Comparison of ENCODE assay signal across 10 cellular contexts in genomic region chr4:8117278-8117682, GRCh38. TPM values are rescaled to one million over a fixed set of nuclear protein-coding genes. Genes with fewer than 3 reads are reported as not detected.
A peak's percentile ranks its signal among the peaks of the same experiment; 100 is the strongest.
DNase-seq lines count a peak whose midpoint lies in the region; ATAC-seq and TF ChIP-seq lines count a peak whose summit lies in the region.
"Had no signal": no experiment of that assay in that cellular context is flagged by ENCODE, and none has a peak within 500 bp of the region (broad histone marks: within the 10 kb centered on the region; RNA-seq: fewer than 3 reads in every experiment).

No MANE protein-coding gene starts in this region.

- H3K36me3 ChIP-seq in upper lobe of right lung: no peaks in the 10 kb centered on the region
- H3K36me3 ChIP-seq: tibial nerve had no signal

- H3K4me1 ChIP-seq in upper lobe of right lung: no peaks in the 10 kb centered on the region

- intact Hi-C loops in upper lobe of right lung (cut with DNase I): no loop called here

- no peaks in the 10 kb centered on the region for H3K9me3 Mint-ChIP-seq in activated T-cell treated with anti-CD3 and anti-CD28 coated beads, Interleukin-2, amount 50 U/mL, for 4 hours

- no peak overlapping the region for H3K4me3 ChIP-seq in LNCaP clone FGC (ENCODE audit: low read depth, low read length)
- H3K4me3 ChIP-seq in upper lobe of right lung: no peak overlapping the region
- H3K4me3 ChIP-seq: tibial nerve had no signal

- no peak overlapping the region for H3K4me3 Mint-ChIP-seq in activated T-cell treated with anti-CD3 and anti-CD28 coated beads, Interleukin-2, amount 50 U/mL, for 4 hours

- no peak for TF ChIP-seq CTCF in LNCaP clone FGC (IDR thresholded peaks at IDR 0.05; ENCODE audit: control insufficient read depth, extremely low read depth, insufficient read depth)
- no peak for TF ChIP-seq CTCF in upper lobe of right lung (IDR thresholded peaks at IDR 0.05)

- DNase-seq in DMS 273 (lab: John Stamatoyannopoulos, UW; ENCODE audit: unreplicated experiment) (peak; percentile 47), DMS 273 treated with DMSO at 0.1 percent for 48 hours (lab: John Stamatoyannopoulos, UW) (no peak), LNCaP clone FGC (ENCODE audit: low read depth) (peak; percentile 21), islet precursor cell (peak; percentile 75), upper lobe of right lung (no peak), mesenteric fat pad (ENCODE audit: low spot score) (no peak)
- DNase-seq in activated T-cell treated with anti-CD3 and anti-CD28 coated beads, Interleukin-2, amount 50 U/mL, for 4 hours: no peak

- peak; percentile 41 to 63 for ATAC-seq in activated T-cell treated with anti-CD3 and anti-CD28 coated beads, Interleukin-2, amount 50 U/mL, for 4 hours
- peak; percentile 60 for ATAC-seq in upper lobe of right lung
- ATAC-seq in GM19452 (IDR thresholded peaks at IDR 0.05; ENCODE audit: unreplicated experiment): no peak

- no peaks in the 10 kb centered on the region for H3K27me3 Mint-ChIP-seq in activated T-cell treated with anti-CD3 and anti-CD28 coated beads, Interleukin-2, amount 50 U/mL, for 4 hours (ENCODE audit: low read depth)

- H3K27me3 ChIP-seq in upper lobe of right lung: no peaks in the 10 kb centered on the region
- H3K27me3 ChIP-seq: tibial nerve had no signal

- no peaks in the 10 kb centered on the region for H3K36me3 Mint-ChIP-seq in activated T-cell treated with anti-CD3 and anti-CD28 coated beads, Interleukin-2, amount 50 U/mL, for 4 hours (ENCODE audit: insufficient read depth)

- H3K9me3 ChIP-seq in upper lobe of right lung: no peaks in the 10 kb centered on the region

- H3K4me1 Mint-ChIP-seq in activated T-cell treated with anti-CD3 and anti-CD28 coated beads, Interleukin-2, amount 50 U/mL, for 4 hours (ENCODE audit: low read depth): peaks cover 7% of the 10 kb centered on the region

- no peak overlapping the region for H3K27ac ChIP-seq in upper lobe of right lung
- H3K27ac ChIP-seq: 22Rv1, tibial nerve had no signal

RNA-seq across cellular contexts. Expression of gene ABLIM2, which starts 41.3 kb away (rescaled TPM):
- total RNA-seq in activated T-cell treated with anti-CD3 and anti-CD28 coated beads, Interleukin-2, amount 50 U/mL, for 4 hours: under 1 TPM; 0.26 to 0.54 (median 0.30) TPM
- 12.7 TPM for total RNA-seq in upper lobe of right lung
- 34.1 TPM for total RNA-seq in mesenteric fat pad

Comparison
In these comparisons a context has a peak if more than half of its experiments do, and no peak if none do; other contexts are left out.
1. DNase-seq: peak in DMS 273 (single experiment), LNCaP clone FGC (single experiment) and islet precursor cell (single experiment); none in DMS 273 treated with DMSO at 0.1 percent for 48 hours (single experiment), activated T-cell treated with anti-CD3 and anti-CD28 coated beads, Interleukin-2, amount 50 U/mL, for 4 hours (single experiment), upper lobe of right lung (single experiment) and mesenteric fat pad (single experiment).